Comparison of ENCODE assay signal across 8 cellular contexts in the genomic region with DNA sequence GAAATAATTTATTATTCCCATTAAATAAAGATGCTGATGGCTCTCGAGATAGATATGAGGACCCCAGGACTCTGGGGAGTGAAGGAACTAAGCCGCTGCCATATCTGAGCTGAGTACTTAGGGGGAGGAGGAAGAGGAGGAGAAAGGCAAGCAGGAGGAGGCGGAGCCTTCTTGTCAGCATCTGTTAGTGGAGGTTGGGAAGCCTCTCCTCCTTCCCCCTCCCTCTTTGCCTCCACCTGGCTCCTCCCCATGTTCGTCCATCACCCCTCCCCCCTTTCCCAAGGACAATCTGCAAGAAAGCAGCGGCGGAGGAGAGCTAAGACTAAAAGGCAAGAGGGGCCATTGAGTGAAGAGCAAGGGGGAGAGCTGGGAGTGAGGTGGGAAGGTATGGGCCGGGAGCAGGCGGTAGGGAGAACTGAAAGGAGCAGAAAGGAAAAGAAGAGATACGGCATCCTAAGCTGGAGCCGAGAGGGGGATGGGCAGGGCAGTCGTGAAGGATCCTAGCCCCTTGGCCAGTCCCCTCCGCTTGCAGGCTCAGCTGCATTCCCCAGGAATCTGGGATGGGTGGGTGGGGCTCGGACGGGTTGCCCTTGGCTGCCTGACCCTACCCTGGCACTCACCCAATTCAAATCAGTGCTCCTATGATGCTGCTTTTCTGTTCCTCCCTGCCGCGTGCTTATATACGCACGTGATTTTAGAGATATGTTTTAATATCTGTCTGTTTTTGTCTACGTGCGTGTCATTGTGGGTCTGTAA. TPM values are rescaled to one million over a fixed set of nuclear protein-coding genes. Genes with fewer than 3 reads are reported as not detected.
DNase-seq lines count a peak whose midpoint lies in the region; ATAC-seq and TF ChIP-seq lines count a peak whose summit lies in the region.

A gene (plus strand): TSS at position 287 of the 756 bp plus-strand sequence. CDS start 3,411 bp downstream, outside the sequence.

- H3K9me3 ChIP-seq in DND-41 (ENCODE audit: insufficient read depth, low read length, severe bottlenecking): no peaks in the 10 kb centered on the region
- no peaks in the 10 kb centered on the region for H3K9me3 ChIP-seq in Karpas-422 (ENCODE audit: low read length)
- no peaks in the 10 kb centered on the region for H3K9me3 ChIP-seq in stomach

- POLR2A ChIA-PET in RWPE1 (lab: Yijun Ruan, JAX; ENCODE audit: low non-redundant PET): interaction anchor here (0.6 to 1.0 kb wide), 2 partner anchors 214 to 1505 kb away, joined by 3 read pairs; a partner anchor contains a TSS

- peak within 1 kb of the TSS; percentile 71 for H2AFZ ChIP-seq in DND-41 (ENCODE audit: low read depth, low read length)
- peak within 1 kb of the TSS; percentile 28; the same call in 1 of the 2 replicates for H2AFZ ChIP-seq in Karpas-422 (ENCODE audit: low read length)

- peaks cover under 1% of the 10 kb centered on the region; the same call in 1 of the 2 replicates for H3K36me3 ChIP-seq in DND-41 (ENCODE audit: insufficient read depth, low read length)
- H3K36me3 ChIP-seq in Karpas-422 (ENCODE audit: insufficient read depth, low read length): peaks cover 29% of the 10 kb centered on the region
- peaks cover 4 to 17% (median 15%) of the 10 kb centered on the region in 4 donors for H3K36me3 ChIP-seq in stomach

- no peaks in the 10 kb centered on the region for H3K27me3 Mint-ChIP-seq in activated T-helper 17 cell treated with anti-CD3 and anti-CD28 coated beads, Interleukin-2, amount 50 U/mL, for 72 hours
- H3K27me3 Mint-ChIP-seq in natural killer cell treated with Interleukin-12 subunit alpha and Interleukin-12 subunit beta and Interleukin-15 and Interleukin-18, amount 100 ng/mL, for 72 hours: peaks cover 12 to 24% of the 10 kb centered on the region in 2 donors

- CTCF ChIA-PET in RWPE1 (lab: Yijun Ruan, JAX): interaction anchor here (0.6 to 1.0 kb wide), 3 partner anchors 40 to 139 kb away, joined by 3 to 7 read pairs (median 3); no protein-coding TSS in a partner anchor

- no peaks in the 10 kb centered on the region for H3K79me2 ChIP-seq in DND-41 (ENCODE audit: insufficient read depth, low read length)
- peaks cover 53% of the 10 kb centered on the region for H3K79me2 ChIP-seq in Karpas-422 (ENCODE audit: low read length)

- intact Hi-C loops in stomach (cut with DNase I; ENCODE audit: low total_unique reads): no loop called here

- peaks cover 7% of the 10 kb centered on the region for H3K4me1 Mint-ChIP-seq in activated T-helper 17 cell treated with anti-CD3 and anti-CD28 coated beads, Interleukin-2, amount 50 U/mL, for 72 hours
- H3K4me1 Mint-ChIP-seq in natural killer cell treated with Interleukin-12 subunit alpha and Interleukin-12 subunit beta and Interleukin-15 and Interleukin-18, amount 100 ng/mL, for 72 hours (ENCODE audit: low read depth in 2 of 2): peaks cover 13 to 16% of the 10 kb centered on the region in 2 donors

- no peak for TF ChIP-seq POLR2A in stomach (IDR thresholded peaks at IDR 0.05)

- peak within 1 kb of the TSS; percentile 64 for H3K27ac Mint-ChIP-seq in activated T-helper 17 cell treated with anti-CD3 and anti-CD28 coated beads, Interleukin-2, amount 50 U/mL, for 72 hours
- H3K27ac Mint-ChIP-seq in natural killer cell treated with Interleukin-12 subunit alpha and Interleukin-12 subunit beta and Interleukin-15 and Interleukin-18, amount 100 ng/mL, for 72 hours: peak within 1 kb of the TSS in 1 of 2 donors; percentile 82

- no peaks in the 10 kb centered on the region for H3K9me2 ChIP-seq in Karpas-422 (replicated peaks; ENCODE audit: insufficient read depth, low read length)

- H3K4me3 ChIP-seq in DND-41 (ENCODE audit: low read depth in 1 of 2, low read length in 2 of 2) (peak within 1 kb of the TSS; percentile 32 to 77; a peak in 3 of 4 replicates), Karpas-422 (ENCODE audit: low read length) (peak within 1 kb of the TSS; percentile 75), stomach (peak within 1 kb of the TSS; percentile 65 to 88 (median 70))

- H3K27ac ChIP-seq in DND-41 (ENCODE audit: low read length): peak within 1 kb of the TSS; percentile 16; the same call in 1 of the 2 replicates
- H3K27ac ChIP-seq in Karpas-422 (ENCODE audit: low read length): peak within 1 kb of the TSS; percentile 83
- peak within 1 kb of the TSS; percentile 79 for H3K27ac ChIP-seq in RWPE1
- peak within 1 kb of the TSS; percentile 13 to 82 (median 65) for H3K27ac ChIP-seq in stomach

- DNase-seq in DND-41 (peak; percentile 84), Karpas-422 (peak; percentile 95), RWPE1 (ENCODE audit: low spot score) (peak; percentile 97), fibroblast of peridontal ligament (ENCODE audit: extremely low read depth) (peak; percentile 89), stomach (peak; percentile 79)
- DNase-seq in natural killer cell treated with Interleukin-12 subunit alpha and Interleukin-12 subunit beta and Interleukin-15 and Interleukin-18, amount 100 ng/mL, for 72 hours (ENCODE audit: low spot score): peak; percentile 80

- 0 to 2% (median 1%) methylated on average over 20 of the region's 20 CpGs for WGBS in stomach, 5 donors

- no peak for TF ChIP-seq CTCF in DND-41 (IDR thresholded peaks at IDR 0.05; ENCODE audit: borderline replicate concordance, extremely low read depth, low read length, poor library complexity, severe bottlenecking)
- no peak for TF ChIP-seq CTCF in RWPE1 (conservative IDR thresholded peaks at IDR 0.05; ENCODE audit: low read depth)
- TF ChIP-seq CTCF in stomach (IDR thresholded peaks at IDR 0.05): no peak

- ATAC-seq in DND-41 (ENCODE audit: insufficient read depth, low read depth): peak; percentile 100
- peak; percentile 98 for ATAC-seq in GM21825 (IDR thresholded peaks at IDR 0.05; ENCODE audit: unreplicated experiment)
- ATAC-seq in activated T-helper 17 cell treated with anti-CD3 and anti-CD28 coated beads, Interleukin-2, amount 50 U/mL, for 72 hours (replicated peaks): peak; percentile 100
- peak; percentile 98 to 99 for ATAC-seq in natural killer cell treated with Interleukin-12 subunit alpha and Interleukin-12 subunit beta and Interleukin-15 and Interleukin-18, amount 100 ng/mL, for 72 hours

- H3K27me3 ChIP-seq in DND-41 (ENCODE audit: insufficient read depth, low read length, poor library complexity) (no peaks in the 10 kb centered on the region), Karpas-422 (ENCODE audit: low read length) (no peaks in the 10 kb centered on the region), stomach (no peaks in the 10 kb centered on the region)

- no peak for TF ChIP-seq EP300 in stomach (IDR thresholded peaks at IDR 0.05)

- H3K4me1 ChIP-seq in DND-41 (ENCODE audit: insufficient read depth, low read length): peaks cover 21% of the 10 kb centered on the region
- H3K4me1 ChIP-seq in Karpas-422 (ENCODE audit: low read length): peaks cover 38% of the 10 kb centered on the region
- peaks cover 4 to 31% (median 16%) of the 10 kb centered on the region in 4 donors for H3K4me1 ChIP-seq in stomach

- peak within 1 kb of the TSS; percentile 63 for H3K4me2 ChIP-seq in DND-41 (ENCODE audit: insufficient read depth, low read length)
- peak within 1 kb of the TSS; percentile 74 for H3K4me2 ChIP-seq in Karpas-422 (ENCODE audit: low read depth, low read length, poor library complexity, severe bottlenecking)

- H3K9me3 Mint-ChIP-seq in activated T-helper 17 cell treated with anti-CD3 and anti-CD28 coated beads, Interleukin-2, amount 50 U/mL, for 72 hours: no peaks in the 10 kb centered on the region
- H3K9me3 Mint-ChIP-seq in natural killer cell treated with Interleukin-12 subunit alpha and Interleukin-12 subunit beta and Interleukin-15 and Interleukin-18, amount 100 ng/mL, for 72 hours: no peaks in the 10 kb centered on the region

- peak within 1 kb of the TSS; percentile 89 for H3K4me3 Mint-ChIP-seq in activated T-helper 17 cell treated with anti-CD3 and anti-CD28 coated beads, Interleukin-2, amount 50 U/mL, for 72 hours
- H3K4me3 Mint-ChIP-seq in natural killer cell treated with Interleukin-12 subunit alpha and Interleukin-12 subunit beta and Interleukin-15 and Interleukin-18, amount 100 ng/mL, for 72 hours: peak within 1 kb of the TSS; percentile 94

- H3K36me3 Mint-ChIP-seq in activated T-helper 17 cell treated with anti-CD3 and anti-CD28 coated beads, Interleukin-2, amount 50 U/mL, for 72 hours (ENCODE audit: low read depth): peaks cover 24% of the 10 kb centered on the region
- H3K36me3 Mint-ChIP-seq in natural killer cell treated with Interleukin-12 subunit alpha and Interleukin-12 subunit beta and Interleukin-15 and Interleukin-18, amount 100 ng/mL, for 72 hours: no peaks in the 10 kb centered on the region

- peak within 1 kb of the TSS; percentile 47 for H3K9ac ChIP-seq in DND-41 (ENCODE audit: low read depth, low read length)
- peak within 1 kb of the TSS; percentile 93 for H3K9ac ChIP-seq in Karpas-422 (ENCODE audit: low read length)

- H4K20me1 ChIP-seq in DND-41 (ENCODE audit: insufficient read depth, low read length): no peaks in the 10 kb centered on the region
- no peaks in the 10 kb centered on the region for H4K20me1 ChIP-seq in Karpas-422 (ENCODE audit: insufficient read depth, low read depth, low read length)

RNA-seq across cellular contexts. Expression of the gene that starts here (rescaled TPM):
- total RNA-seq in Karpas-422 (2014; rRNA removed; shearing (Covaris generic); ENCODE audit: low replicate concordance): 71.4 and 96.7 TPM in 2 replicates
- total RNA-seq in activated T-helper 17 cell treated with anti-CD3 and anti-CD28 coated beads, Interleukin-2, amount 50 U/mL, for 72 hours: 10 to 100 TPM; 57.3 to 83.3 TPM
- 10 to 100 TPM; 29.8 to 49.5 TPM for total RNA-seq in natural killer cell treated with Interleukin-12 subunit alpha and Interleukin-12 subunit beta and Interleukin-15 and Interleukin-18, amount 100 ng/mL, for 72 hours
- 10 to 100 TPM in 4 of 5 donors, 1 to 10 TPM in 1; 9.3 to 57.1 (median 17.1) TPM for total RNA-seq in stomach
- polyA plus RNA-seq in stomach: 10 to 100 TPM; 15.4 to 24.9 (median 18.4) TPM

Comparison
In these comparisons a context has a peak if more than half of its experiments do, and no peak if none do; other contexts are left out.
1. Peak in every context shown above with its lines: DNase-seq, ATAC-seq, H3K4me3 ChIP-seq and H3K27ac ChIP-seq.
2. H3K27ac ChIP-seq: peak in every context shown above with its lines; median percentile 83 in Karpas-422; 79 in RWPE1; 65 in stomach; 16 in DND-41.